ENCODE assay signal across 22 cellular contexts in the genomic region with DNA sequence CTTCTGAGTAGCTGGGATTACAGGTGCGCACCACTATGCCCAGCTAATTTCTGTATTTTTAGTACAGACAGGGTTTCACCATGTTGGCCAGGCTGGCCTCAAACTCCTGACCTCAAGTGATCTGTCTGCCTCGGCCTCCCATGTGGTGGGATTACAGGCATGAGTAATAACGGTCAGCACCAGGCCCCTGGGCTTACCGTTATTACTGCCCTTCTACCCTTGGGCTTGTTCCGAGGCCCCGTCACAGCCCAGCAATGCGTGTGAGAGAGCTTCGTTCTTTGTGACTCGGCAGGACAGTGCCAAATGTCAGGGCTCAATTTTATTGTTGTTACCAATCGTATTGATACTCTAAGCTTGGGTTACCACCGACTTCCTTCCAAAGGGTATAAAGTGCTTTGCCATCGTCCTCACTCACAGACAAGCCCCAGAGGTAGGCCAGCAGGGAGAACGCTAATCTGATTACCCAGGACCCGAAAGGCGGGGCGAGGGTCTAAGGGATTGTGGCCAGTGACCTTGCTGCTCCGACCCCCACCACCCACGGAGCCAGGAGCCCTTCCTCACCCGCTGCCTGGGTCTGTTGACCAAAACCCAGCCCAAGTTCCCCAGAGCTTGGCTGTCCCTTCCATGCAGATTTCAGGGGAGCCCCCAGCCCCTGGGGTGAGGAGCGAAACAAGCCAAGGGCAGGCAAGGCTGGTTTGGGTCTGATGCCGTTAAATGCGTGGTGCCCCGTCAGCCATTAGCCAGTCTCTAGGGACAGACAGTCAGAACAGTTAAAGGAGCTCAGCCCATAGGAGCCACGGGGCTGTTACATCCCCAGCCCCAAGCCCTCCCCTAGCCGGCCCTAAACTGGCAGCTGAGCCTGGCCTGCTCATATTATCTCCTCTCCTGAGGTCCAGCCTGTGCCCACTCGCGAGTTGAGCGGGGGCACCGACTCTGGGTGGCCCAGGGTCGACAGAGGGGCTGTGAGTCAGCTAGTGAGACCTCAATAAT.
"Had no signal": no experiment of that assay in that cellular context is flagged by ENCODE, and none has a peak within 500 bp of the region (broad histone marks: within the 10 kb centered on the region; RNA-seq: fewer than 3 reads in every experiment).

No MANE protein-coding gene starts in this region.

- H3K4me1 ChIP-seq: left lung, tibial nerve had no signal

- H3K4me3 Mint-ChIP-seq: activated B cell treated with CpG ODN at 0.5 μM for 24 hours; activated CD4-positive, alpha-beta T cell treated with anti-CD3 and anti-CD28 coated beads for 36 hours; activated naive CD4-positive, alpha-beta T cell treated with anti-CD3 and anti-CD28 coated beads for 36 hours; activated naive CD8-positive, alpha-beta T cell treated with anti-CD3 and anti-CD28 coated beads, Interleukin-2, amount 10 ng/mL, durations not matched to agents 7 days and 5 days; activated T-cell treated with anti-CD3 and anti-CD28 coated beads, Interleukin-2, amount 50 U/mL, for 4 hours; immature natural killer cell; nephron; stimulated activated naive CD8-positive, alpha-beta T cell treated with anti-CD3 and anti-CD28 coated beads, Interleukin-15, amount 100 ng/mL, for 72 hours; T-helper 1 cell treated with Interleukin-12 subunit alpha and Interleukin-12 subunit beta and Interleukin-4 antibody, amounts not matched to agents 30 μg/mL and 1 μg/mL, for 36 hours had no signal

- ATAC-seq: activated CD4-positive, alpha-beta T cell treated with anti-CD3 and anti-CD28 coated beads for 36 hours; activated T-cell treated with anti-CD3 and anti-CD28 coated beads, Interleukin-2, amount 50 U/mL, for 4 hours; left lung; stimulated activated naive CD8-positive, alpha-beta T cell treated with anti-CD3 and anti-CD28 coated beads, Interleukin-15, amount 100 ng/mL, for 72 hours had no signal

- DNase-seq: activated B cell treated with CpG ODN at 0.5 μM for 24 hours; activated CD4-positive, alpha-beta T cell treated with anti-CD3 and anti-CD28 coated beads for 36 hours; activated CD4-positive, alpha-beta T cell treated with anti-CD3 and anti-CD28 coated beads, Interleukin-2, amount 50 U/mL, for 4 hours; activated CD8-positive, alpha-beta memory T cell treated with anti-CD3 and anti-CD28 coated beads, Interleukin-2, amount 50 U/mL, for 48 hours; activated naive CD4-positive, alpha-beta T cell treated with anti-CD3 and anti-CD28 coated beads for 36 hours; activated naive CD8-positive, alpha-beta T cell treated with anti-CD3 and anti-CD28 coated beads, Interleukin-2, amount 10 ng/mL, durations not matched to agents 7 days and 5 days; activated T-cell treated with anti-CD3 and anti-CD28 coated beads, Interleukin-2, amount 50 U/mL, for 4 hours; amygdala; cerebellar nuclear complex; immature natural killer cell; kidney glomerular epithelial cell; mammary epithelial cell; nucleus accumbens; stimulated activated CD4-positive, alpha-beta T cell treated with anti-CD3 and anti-CD28 coated beads, Interleukin-4, amount 100 ng/mL, for 4 hours; stimulated activated naive CD8-positive, alpha-beta T cell treated with anti-CD3 and anti-CD28 coated beads, Interleukin-15, amount 100 ng/mL, for 72 hours; T1000 had no signal

- H3K36me3 ChIP-seq: left lung, tibial nerve had no signal

- H3K27me3 Mint-ChIP-seq: stimulated activated naive CD8-positive, alpha-beta T cell treated with anti-CD3 and anti-CD28 coated beads, Interleukin-15, amount 100 ng/mL, for 72 hours had no signal

- H3K4me3 ChIP-seq: coronary artery, left lung, tibial nerve had no signal

- H3K4me1 Mint-ChIP-seq: activated B cell treated with CpG ODN at 0.5 μM for 24 hours; activated CD4-positive, alpha-beta T cell treated with anti-CD3 and anti-CD28 coated beads for 36 hours; activated naive CD8-positive, alpha-beta T cell treated with anti-CD3 and anti-CD28 coated beads, Interleukin-2, amount 10 ng/mL, durations not matched to agents 7 days and 5 days; immature natural killer cell; nephron; stimulated activated naive CD8-positive, alpha-beta T cell treated with anti-CD3 and anti-CD28 coated beads, Interleukin-15, amount 100 ng/mL, for 72 hours had no signal

- H3K9me3 ChIP-seq: left lung had no signal

- H3K36me3 Mint-ChIP-seq: activated naive CD8-positive, alpha-beta T cell treated with anti-CD3 and anti-CD28 coated beads, Interleukin-2, amount 10 ng/mL, durations not matched to agents 7 days and 5 days; immature natural killer cell had no signal

- H3K9me3 Mint-ChIP-seq: activated naive CD4-positive, alpha-beta T cell treated with anti-CD3 and anti-CD28 coated beads for 36 hours; activated naive CD8-positive, alpha-beta T cell treated with anti-CD3 and anti-CD28 coated beads, Interleukin-2, amount 10 ng/mL, durations not matched to agents 7 days and 5 days; activated T-cell treated with anti-CD3 and anti-CD28 coated beads, Interleukin-2, amount 50 U/mL, for 4 hours; immature natural killer cell; T-helper 1 cell treated with Interleukin-12 subunit alpha and Interleukin-12 subunit beta and Interleukin-4 antibody, amounts not matched to agents 30 μg/mL and 1 μg/mL, for 36 hours had no signal

- H3K27ac Mint-ChIP-seq: activated B cell treated with CpG ODN at 0.5 μM for 24 hours; activated CD4-positive, alpha-beta T cell treated with anti-CD3 and anti-CD28 coated beads for 36 hours; activated naive CD4-positive, alpha-beta T cell treated with anti-CD3 and anti-CD28 coated beads for 36 hours; activated naive CD8-positive, alpha-beta T cell treated with anti-CD3 and anti-CD28 coated beads, Interleukin-2, amount 10 ng/mL, durations not matched to agents 7 days and 5 days; immature natural killer cell; nephron; stimulated activated naive CD8-positive, alpha-beta T cell treated with anti-CD3 and anti-CD28 coated beads, Interleukin-15, amount 100 ng/mL, for 72 hours; T-helper 1 cell treated with Interleukin-12 subunit alpha and Interleukin-12 subunit beta and Interleukin-4 antibody, amounts not matched to agents 30 μg/mL and 1 μg/mL, for 36 hours had no signal

- H3K27ac ChIP-seq: coronary artery, epithelial cell of prostate, left lung, tibial nerve had no signal
